In the genomic region with DNA sequence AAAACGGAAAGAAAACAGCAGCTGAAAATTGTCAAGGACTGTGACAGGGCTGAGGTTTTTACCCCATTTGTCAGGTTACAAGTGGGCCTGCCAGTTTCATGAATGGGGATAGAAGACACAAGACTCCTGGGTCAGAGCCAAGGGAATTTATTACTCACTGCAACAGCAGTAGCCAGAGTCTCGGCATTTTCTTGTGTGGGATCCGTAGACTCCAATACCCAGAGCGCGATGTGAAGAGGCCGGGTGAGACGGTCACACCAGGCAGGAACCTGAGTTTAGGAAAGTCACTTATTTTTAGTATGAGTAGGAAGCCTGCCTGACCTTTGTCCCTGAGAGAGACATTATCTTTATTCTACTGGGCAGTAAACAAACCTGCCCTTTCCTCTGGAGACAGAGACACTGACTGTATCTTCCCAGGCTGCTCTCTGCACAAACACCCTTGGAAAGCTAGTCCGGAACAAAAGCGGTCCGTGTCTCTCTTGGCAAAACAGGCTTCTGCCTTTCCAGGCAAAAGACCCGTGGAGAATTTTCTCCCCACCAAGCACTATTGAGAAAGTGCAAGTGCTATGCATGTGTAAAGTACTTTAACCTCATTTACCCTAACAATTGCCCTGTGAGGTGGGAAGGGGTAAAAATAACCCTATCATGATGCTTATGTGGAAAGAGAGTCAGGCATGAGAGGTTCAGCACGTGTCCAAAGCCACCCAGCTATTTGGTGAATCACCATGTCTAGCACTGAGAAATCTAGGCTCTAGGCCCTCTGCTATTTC, we compare ENCODE assay signal across 10 cellular contexts. TPM values are rescaled to one million over a fixed set of nuclear protein-coding genes. Genes with fewer than 3 reads are reported as not detected.
A peak's percentile ranks its signal among the peaks of the same experiment; 100 is the strongest.
DNase-seq lines count a peak whose midpoint lies in the region; ATAC-seq and TF ChIP-seq lines count a peak whose summit lies in the region.
"Had no signal": no experiment of that assay in that cellular context is flagged by ENCODE, and none has a peak within 500 bp of the region (broad histone marks: within the 10 kb centered on the region; RNA-seq: fewer than 3 reads in every experiment).

No MANE protein-coding gene starts in this region.

- peaks cover 8% of the 10 kb centered on the region for H3K4me1 ChIP-seq in mesodermal cell (ENCODE audit: control insufficient read depth, insufficient read depth, low read length, poor library complexity, severe bottlenecking)
- no peaks in the 10 kb centered on the region for H3K4me1 ChIP-seq in BE2C

- H3K4me3 ChIP-seq in epithelial cell of proximal tubule (ENCODE audit: low read depth, low read length) (no peak overlapping the region), mesodermal cell (ENCODE audit: extremely low read depth, insufficient read depth, low read length, poor library complexity, severe bottlenecking) (no peak overlapping the region), BE2C (ENCODE audit: low read depth, low read length) (no peak overlapping the region)
- H3K4me3 ChIP-seq: K562 had no signal

- WGBS in mesodermal cell (ENCODE audit: insufficient coverage in 2 of 2), 2 experiments: 73 to 90% methylated on average over 7 to 8 of the region's 12 CpGs

- peak overlapping the region; percentile 38 for H3K27ac ChIP-seq in mesodermal cell (ENCODE audit: low read depth, low read length, severe bottlenecking)
- H3K27ac ChIP-seq: 22Rv1 had no signal

- no peaks in the 10 kb centered on the region; the same call in 1 of the 2 replicates for H3K27me3 ChIP-seq in BE2C

- ATAC-seq in GM21825 (IDR thresholded peaks at IDR 0.05; ENCODE audit: unreplicated experiment): no peak
- no peak for ATAC-seq in activated CD4-positive, CD25-positive, alpha-beta regulatory T cell treated with anti-CD3 and anti-CD28 coated beads, Interleukin-2, amount 50 U/mL, for 24 hours
- ATAC-seq: K562 had no signal

- no peaks in the 10 kb centered on the region for H3K36me3 ChIP-seq in mesodermal cell (ENCODE audit: control insufficient read depth, insufficient read depth, low read length)
- no peaks in the 10 kb centered on the region for H3K36me3 ChIP-seq in BE2C

- H3K9me3 ChIP-seq in mesodermal cell (ENCODE audit: control insufficient read depth, low read length): peaks cover 6% of the 10 kb centered on the region
- no peaks in the 10 kb centered on the region for H3K9me3 ChIP-seq in BE2C

- TF ChIP-seq CTCF in epithelial cell of proximal tubule (conservative IDR thresholded peaks at IDR 0.05; ENCODE audit: low read depth, low read length) (no peak), BE2C (IDR thresholded peaks at IDR 0.05; ENCODE audit: low read depth, low read length) (no peak)

- DNase-seq in DMS53 (lab: John Stamatoyannopoulos, UW): peak; percentile 13
- no peak for DNase-seq in DMS53 treated with DMSO at 0.1 percent for 48 hours (lab: John Stamatoyannopoulos, UW; ENCODE audit: unreplicated experiment)
- peak; percentile 89 for DNase-seq in epithelial cell of proximal tubule (ENCODE audit: low read depth)
- DNase-seq in ureter (ENCODE audit: low spot score): peak; percentile 62
- DNase-seq in BE2C: no peak

RNA-seq across cellular contexts. Expression of gene JCAD, which starts 58.4 kb away (rescaled TPM):
- total RNA-seq in epithelial cell of proximal tubule (3.3 and 7.3 TPM in 2 replicates), ureter (22.7 TPM)
- polyA plus RNA-seq in mesodermal cell (2013, experiment 1 of 2): 36.1 TPM
- 31.6 TPM for polyA plus RNA-seq in mesodermal cell (2013, experiment 2 of 2)
- polyA plus RNA-seq in BE2C (2012; ENCODE audit: insufficient read depth, insufficient read length, low read depth): 0.42 TPM
- total RNA-seq: K562 had no signal
- polyA plus RNA-seq: K562 had no signal

Comparison
In these comparisons a context has a peak if more than half of its experiments do, and no peak if none do; other contexts are left out.
1. DNase-seq: peak in DMS53 (single experiment), epithelial cell of proximal tubule (single experiment) and ureter (single experiment); none in DMS53 treated with DMSO at 0.1 percent for 48 hours (single experiment) and BE2C (single experiment).